Comparison of ENCODE assay signal across 1 cellular context in the genomic region with DNA sequence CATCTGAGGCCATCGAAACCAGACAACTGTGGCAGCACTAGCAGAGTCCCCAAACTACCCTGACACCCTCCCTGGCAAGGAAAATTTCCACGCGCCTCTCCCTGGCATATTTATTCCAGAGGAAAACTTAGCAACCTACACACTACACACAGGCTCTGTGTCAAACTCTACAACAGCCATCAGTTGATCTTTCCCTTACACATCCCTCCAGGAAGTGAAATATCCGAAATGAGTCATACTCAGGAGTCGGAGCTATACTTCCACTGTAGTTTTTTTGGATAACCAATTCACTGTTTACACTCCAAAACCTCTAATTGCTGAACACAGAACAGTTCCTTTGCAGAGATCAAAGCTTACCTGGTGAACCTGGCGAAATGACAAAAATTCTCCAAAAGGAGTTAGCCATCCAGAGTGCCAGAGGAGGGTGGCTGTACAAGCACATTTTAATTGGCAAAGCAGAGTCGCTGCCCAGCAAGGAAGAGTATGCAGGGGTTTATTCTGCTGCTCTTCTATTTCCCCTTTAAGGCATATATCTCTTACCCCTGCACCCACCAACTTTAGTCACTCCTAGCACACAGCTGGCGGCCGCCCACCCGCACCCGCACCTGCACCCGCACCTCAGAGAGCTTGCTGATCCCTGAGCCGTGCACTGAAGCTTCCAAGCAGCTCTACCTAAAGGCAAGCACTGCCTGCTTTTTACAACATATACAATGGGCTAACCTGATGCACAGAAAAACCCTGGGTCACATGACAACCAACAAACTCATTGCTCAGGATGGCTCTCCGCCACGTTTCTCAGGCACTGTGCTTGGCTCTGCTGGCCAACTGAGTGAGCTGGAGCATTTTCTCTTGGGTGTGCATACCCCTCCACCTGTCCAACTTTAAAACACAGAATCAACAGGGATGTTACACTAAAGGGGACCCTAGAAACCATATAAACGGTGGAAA.
TF ChIP-seq lines count a peak whose summit lies in the region.

No MANE protein-coding gene starts in this region.

TF ChIP-seq in HepG2, 621 proteins besides CTCF, POLR2A, EP300 and RAD21 (continued from another document and continues in another):
- TF ChIP-seq, protein P1, sequence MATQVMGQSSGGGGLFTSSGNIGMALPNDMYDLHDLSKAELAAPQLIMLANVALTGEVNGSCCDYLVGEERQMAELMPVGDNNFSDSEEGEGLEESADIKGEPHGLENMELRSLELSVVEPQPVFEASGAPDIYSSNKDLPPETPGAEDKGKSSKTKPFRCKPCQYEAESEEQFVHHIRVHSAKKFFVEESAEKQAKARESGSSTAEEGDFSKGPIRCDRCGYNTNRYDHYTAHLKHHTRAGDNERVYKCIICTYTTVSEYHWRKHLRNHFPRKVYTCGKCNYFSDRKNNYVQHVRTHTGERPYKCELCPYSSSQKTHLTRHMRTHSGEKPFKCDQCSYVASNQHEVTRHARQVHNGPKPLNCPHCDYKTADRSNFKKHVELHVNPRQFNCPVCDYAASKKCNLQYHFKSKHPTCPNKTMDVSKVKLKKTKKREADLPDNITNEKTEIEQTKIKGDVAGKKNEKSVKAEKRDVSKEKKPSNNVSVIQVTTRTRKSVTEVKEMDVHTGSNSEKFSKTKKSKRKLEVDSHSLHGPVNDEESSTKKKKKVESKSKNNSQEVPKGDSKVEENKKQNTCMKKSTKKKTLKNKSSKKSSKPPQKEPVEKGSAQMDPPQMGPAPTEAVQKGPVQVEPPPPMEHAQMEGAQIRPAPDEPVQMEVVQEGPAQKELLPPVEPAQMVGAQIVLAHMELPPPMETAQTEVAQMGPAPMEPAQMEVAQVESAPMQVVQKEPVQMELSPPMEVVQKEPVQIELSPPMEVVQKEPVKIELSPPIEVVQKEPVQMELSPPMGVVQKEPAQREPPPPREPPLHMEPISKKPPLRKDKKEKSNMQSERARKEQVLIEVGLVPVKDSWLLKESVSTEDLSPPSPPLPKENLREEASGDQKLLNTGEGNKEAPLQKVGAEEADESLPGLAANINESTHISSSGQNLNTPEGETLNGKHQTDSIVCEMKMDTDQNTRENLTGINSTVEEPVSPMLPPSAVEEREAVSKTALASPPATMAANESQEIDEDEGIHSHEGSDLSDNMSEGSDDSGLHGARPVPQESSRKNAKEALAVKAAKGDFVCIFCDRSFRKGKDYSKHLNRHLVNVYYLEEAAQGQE (IDR thresholded peaks at IDR 0.05; ENCODE audit: borderline replicate concordance in 1 of 2, low read depth in 1 of 2, low read length in 2 of 2): no peak
- peak; percentile 95 for TF ChIP-seq FOSL2 (CRISPR knock-in tag; IDR thresholded peaks at IDR 0.05)
- no peak for TF ChIP-seq TOE1 (CRISPR knock-in tag; IDR thresholded peaks at IDR 0.05)
- TF ChIP-seq ZNF10 (CRISPR knock-in tag; IDR thresholded peaks at IDR 0.05; ENCODE audit: borderline replicate concordance, low read depth): no peak
- TF ChIP-seq, protein P2, sequence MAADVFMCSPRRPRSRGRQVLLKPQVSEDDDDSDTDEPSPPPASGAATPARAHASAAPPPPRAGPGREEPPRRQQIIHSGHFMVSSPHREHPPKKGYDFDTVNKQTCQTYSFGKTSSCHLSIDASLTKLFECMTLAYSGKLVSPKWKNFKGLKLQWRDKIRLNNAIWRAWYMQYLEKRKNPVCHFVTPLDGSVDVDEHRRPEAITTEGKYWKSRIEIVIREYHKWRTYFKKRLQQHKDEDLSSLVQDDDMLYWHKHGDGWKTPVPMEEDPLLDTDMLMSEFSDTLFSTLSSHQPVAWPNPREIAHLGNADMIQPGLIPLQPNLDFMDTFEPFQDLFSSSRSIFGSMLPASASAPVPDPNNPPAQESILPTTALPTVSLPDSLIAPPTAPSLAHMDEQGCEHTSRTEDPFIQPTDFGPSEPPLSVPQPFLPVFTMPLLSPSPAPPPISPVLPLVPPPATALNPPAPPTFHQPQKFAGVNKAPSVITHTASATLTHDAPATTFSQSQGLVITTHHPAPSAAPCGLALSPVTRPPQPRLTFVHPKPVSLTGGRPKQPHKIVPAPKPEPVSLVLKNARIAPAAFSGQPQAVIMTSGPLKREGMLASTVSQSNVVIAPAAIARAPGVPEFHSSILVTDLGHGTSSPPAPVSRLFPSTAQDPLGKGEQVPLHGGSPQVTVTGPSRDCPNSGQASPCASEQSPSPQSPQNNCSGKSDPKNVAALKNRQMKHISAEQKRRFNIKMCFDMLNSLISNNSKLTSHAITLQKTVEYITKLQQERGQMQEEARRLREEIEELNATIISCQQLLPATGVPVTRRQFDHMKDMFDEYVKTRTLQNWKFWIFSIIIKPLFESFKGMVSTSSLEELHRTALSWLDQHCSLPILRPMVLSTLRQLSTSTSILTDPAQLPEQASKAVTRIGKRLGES (CRISPR knock-in tag; IDR thresholded peaks at IDR 0.05; ENCODE audit: borderline replicate concordance): no peak
- no peak for TF ChIP-seq NFE2L1 (CRISPR knock-in tag; IDR thresholded peaks at IDR 0.05; ENCODE audit: borderline replicate concordance)
- no peak for TF ChIP-seq ZNF17 (CRISPR knock-in tag; IDR thresholded peaks at IDR 0.05)
- no peak for TF ChIP-seq PHF20 (CRISPR knock-in tag; IDR thresholded peaks at IDR 0.05)
- TF ChIP-seq, protein P3, sequence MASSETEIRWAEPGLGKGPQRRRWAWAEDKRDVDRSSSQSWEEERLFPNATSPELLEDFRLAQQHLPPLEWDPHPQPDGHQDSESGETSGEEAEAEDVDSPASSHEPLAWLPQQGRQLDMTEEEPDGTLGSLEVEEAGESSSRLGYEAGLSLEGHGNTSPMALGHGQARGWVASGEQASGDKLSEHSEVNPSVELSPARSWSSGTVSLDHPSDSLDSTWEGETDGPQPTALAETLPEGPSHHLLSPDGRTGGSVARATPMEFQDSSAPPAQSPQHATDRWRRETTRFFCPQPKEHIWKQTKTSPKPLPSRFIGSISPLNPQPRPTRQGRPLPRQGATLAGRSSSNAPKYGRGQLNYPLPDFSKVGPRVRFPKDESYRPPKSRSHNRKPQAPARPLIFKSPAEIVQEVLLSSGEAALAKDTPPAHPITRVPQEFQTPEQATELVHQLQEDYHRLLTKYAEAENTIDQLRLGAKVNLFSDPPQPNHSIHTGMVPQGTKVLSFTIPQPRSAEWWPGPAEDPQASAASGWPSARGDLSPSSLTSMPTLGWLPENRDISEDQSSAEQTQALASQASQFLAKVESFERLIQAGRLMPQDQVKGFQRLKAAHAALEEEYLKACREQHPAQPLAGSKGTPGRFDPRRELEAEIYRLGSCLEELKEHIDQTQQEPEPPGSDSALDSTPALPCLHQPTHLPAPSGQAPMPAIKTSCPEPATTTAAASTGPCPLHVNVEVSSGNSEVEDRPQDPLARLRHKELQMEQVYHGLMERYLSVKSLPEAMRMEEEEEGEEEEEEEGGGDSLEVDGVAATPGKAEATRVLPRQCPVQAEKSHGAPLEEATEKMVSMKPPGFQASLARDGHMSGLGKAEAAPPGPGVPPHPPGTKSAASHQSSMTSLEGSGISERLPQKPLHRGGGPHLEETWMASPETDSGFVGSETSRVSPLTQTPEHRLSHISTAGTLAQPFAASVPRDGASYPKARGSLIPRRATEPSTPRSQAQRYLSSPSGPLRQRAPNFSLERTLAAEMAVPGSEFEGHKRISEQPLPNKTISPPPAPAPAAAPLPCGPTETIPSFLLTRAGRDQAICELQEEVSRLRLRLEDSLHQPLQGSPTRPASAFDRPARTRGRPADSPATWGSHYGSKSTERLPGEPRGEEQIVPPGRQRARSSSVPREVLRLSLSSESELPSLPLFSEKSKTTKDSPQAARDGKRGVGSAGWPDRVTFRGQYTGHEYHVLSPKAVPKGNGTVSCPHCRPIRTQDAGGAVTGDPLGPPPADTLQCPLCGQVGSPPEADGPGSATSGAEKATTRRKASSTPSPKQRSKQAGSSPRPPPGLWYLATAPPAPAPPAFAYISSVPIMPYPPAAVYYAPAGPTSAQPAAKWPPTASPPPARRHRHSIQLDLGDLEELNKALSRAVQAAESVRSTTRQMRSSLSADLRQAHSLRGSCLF (CRISPR knock-in tag; IDR thresholded peaks at IDR 0.05; ENCODE audit: borderline replicate concordance): no peak
- no peak for TF ChIP-seq ZNF510 (CRISPR knock-in tag; IDR thresholded peaks at IDR 0.05; ENCODE audit: low read depth)
- TF ChIP-seq, protein P4, sequence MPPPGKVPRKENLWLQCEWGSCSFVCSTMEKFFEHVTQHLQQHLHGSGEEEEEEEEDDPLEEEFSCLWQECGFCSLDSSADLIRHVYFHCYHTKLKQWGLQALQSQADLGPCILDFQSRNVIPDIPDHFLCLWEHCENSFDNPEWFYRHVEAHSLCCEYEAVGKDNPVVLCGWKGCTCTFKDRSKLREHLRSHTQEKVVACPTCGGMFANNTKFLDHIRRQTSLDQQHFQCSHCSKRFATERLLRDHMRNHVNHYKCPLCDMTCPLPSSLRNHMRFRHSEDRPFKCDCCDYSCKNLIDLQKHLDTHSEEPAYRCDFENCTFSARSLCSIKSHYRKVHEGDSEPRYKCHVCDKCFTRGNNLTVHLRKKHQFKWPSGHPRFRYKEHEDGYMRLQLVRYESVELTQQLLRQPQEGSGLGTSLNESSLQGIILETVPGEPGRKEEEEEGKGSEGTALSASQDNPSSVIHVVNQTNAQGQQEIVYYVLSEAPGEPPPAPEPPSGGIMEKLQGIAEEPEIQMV (CRISPR knock-in tag; IDR thresholded peaks at IDR 0.05; ENCODE audit: low read depth): no peak
- peak; percentile 78 for TF ChIP-seq ISL2 (CRISPR knock-in tag; IDR thresholded peaks at IDR 0.05)
- TF ChIP-seq PLRG1 (conservative IDR thresholded peaks at IDR 0.05): no peak
- no peak for TF ChIP-seq RFX5 (IDR thresholded peaks at IDR 0.05; ENCODE audit: low read depth, low read length)
- no peak for TF ChIP-seq MATR3 (CRISPR knock-in tag; IDR thresholded peaks at IDR 0.05)
- no peak for TF ChIP-seq ZFX (CRISPR knock-in tag; IDR thresholded peaks at IDR 0.05; ENCODE audit: low read depth)
- TF ChIP-seq, protein P5, sequence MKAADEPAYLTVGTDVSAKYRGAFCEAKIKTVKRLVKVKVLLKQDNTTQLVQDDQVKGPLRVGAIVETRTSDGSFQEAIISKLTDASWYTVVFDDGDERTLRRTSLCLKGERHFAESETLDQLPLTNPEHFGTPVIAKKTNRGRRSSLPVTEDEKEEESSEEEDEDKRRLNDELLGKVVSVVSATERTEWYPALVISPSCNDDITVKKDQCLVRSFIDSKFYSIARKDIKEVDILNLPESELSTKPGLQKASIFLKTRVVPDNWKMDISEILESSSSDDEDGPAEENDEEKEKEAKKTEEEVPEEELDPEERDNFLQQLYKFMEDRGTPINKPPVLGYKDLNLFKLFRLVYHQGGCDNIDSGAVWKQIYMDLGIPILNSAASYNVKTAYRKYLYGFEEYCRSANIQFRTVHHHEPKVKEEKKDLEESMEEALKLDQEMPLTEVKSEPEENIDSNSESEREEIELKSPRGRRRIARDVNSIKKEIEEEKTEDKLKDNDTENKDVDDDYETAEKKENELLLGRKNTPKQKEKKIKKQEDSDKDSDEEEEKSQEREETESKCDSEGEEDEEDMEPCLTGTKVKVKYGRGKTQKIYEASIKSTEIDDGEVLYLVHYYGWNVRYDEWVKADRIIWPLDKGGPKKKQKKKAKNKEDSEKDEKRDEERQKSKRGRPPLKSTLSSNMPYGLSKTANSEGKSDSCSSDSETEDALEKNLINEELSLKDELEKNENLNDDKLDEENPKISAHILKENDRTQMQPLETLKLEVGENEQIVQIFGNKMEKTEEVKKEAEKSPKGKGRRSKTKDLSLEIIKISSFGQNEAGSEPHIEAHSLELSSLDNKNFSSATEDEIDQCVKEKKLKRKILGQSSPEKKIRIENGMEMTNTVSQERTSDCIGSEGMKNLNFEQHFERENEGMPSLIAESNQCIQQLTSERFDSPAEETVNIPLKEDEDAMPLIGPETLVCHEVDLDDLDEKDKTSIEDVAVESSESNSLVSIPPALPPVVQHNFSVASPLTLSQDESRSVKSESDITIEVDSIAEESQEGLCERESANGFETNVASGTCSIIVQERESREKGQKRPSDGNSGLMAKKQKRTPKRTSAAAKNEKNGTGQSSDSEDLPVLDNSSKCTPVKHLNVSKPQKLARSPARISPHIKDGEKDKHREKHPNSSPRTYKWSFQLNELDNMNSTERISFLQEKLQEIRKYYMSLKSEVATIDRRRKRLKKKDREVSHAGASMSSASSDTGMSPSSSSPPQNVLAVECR (CRISPR knock-in tag; IDR thresholded peaks at IDR 0.05; ENCODE audit: borderline replicate concordance): peak; percentile 49; the same call in 1 of the 2 replicates
- no peak for TF ChIP-seq YY1 (IDR thresholded peaks at IDR 0.05; ENCODE audit: insufficient read depth, insufficient replicate concordance, low read depth, low read length)
- peak; percentile 27 for TF ChIP-seq SALL1 (CRISPR knock-in tag; IDR thresholded peaks at IDR 0.05)
- no peak for TF ChIP-seq ZNF34 (CRISPR knock-in tag; IDR thresholded peaks at IDR 0.05; ENCODE audit: borderline replicate concordance)
- TF ChIP-seq, protein P6, sequence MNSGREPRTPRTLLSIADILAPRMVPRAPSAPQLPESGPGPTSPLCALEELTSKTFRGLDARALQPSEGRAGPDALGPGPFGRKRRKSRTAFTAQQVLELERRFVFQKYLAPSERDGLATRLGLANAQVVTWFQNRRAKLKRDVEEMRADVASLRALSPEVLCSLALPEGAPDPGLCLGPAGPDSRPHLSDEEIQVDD (CRISPR knock-in tag; IDR thresholded peaks at IDR 0.05; ENCODE audit: borderline replicate concordance): no peak
- no peak for TF ChIP-seq ZFP41 (CRISPR knock-in tag; IDR thresholded peaks at IDR 0.05; ENCODE audit: borderline replicate concordance)
- TF ChIP-seq ZNF772 (CRISPR knock-in tag; IDR thresholded peaks at IDR 0.05): no peak
- TF ChIP-seq, protein P7, sequence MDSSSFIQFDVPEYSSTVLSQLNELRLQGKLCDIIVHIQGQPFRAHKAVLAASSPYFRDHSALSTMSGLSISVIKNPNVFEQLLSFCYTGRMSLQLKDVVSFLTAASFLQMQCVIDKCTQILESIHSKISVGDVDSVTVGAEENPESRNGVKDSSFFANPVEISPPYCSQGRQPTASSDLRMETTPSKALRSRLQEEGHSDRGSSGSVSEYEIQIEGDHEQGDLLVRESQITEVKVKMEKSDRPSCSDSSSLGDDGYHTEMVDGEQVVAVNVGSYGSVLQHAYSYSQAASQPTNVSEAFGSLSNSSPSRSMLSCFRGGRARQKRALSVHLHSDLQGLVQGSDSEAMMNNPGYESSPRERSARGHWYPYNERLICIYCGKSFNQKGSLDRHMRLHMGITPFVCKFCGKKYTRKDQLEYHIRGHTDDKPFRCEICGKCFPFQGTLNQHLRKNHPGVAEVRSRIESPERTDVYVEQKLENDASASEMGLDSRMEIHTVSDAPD (CRISPR knock-in tag; IDR thresholded peaks at IDR 0.05): peak; percentile 97
